32 cellular contexts compared by ENCODE assay signal in the genomic region with DNA sequence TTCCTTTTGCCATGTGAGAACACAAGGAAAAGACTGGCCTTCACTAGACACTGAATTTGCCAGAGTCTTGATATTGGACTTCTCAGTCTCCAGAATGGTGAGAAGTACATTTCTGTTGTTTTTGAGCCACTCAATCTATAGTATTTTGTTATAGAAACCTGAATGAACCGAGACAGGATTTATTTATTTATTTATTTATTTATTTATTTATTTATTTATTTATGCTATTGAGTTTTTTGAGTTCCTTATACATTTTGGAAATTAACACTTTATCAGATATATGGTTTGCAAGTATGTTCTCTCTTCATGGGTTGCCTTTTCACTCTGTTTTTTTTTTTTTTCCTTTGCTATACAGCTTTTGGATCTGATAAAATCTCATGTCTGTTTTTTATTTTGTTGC.
"Had no signal": no experiment of that assay in that cellular context is flagged by ENCODE, and none has a peak within 500 bp of the region (broad histone marks: within the 10 kb centered on the region; RNA-seq: fewer than 3 reads in every experiment).

No MANE protein-coding gene starts in this region.

- DNase-seq: activated effector memory CD4-positive, alpha-beta T cell treated with anti-CD3 and anti-CD28 coated beads, Interleukin-2, amount 50 U/mL, for 16 hours; activated effector memory CD4-positive, alpha-beta T cell treated with Interleukin-2 at 50 U/mL for 16 hours; activated gamma-delta T cell; activated gamma-delta T cell treated with Interleukin-2 at 50 U/mL for 16 hours; activated naive CD4-positive, alpha-beta T cell; activated naive CD4-positive, alpha-beta T cell treated with anti-CD3 and anti-CD28 coated beads for 36 hours; activated naive CD4-positive, alpha-beta T cell treated with anti-CD3 and anti-CD28 coated beads, Interleukin-2, amount 10 ng/mL, durations not matched to agents 7 days and 5 days; activated naive CD4-positive, alpha-beta T cell treated with anti-CD3 and anti-CD28 coated beads, Interleukin-2, amount 50 U/mL, for 16 hours; activated naive CD4-positive, alpha-beta T cell treated with Interleukin-2 at 50 U/mL for 16 hours; activated naive CD8-positive, alpha-beta T cell treated with anti-CD3 and anti-CD28 coated beads for 36 hours; activated naive CD8-positive, alpha-beta T cell treated with anti-CD3 and anti-CD28 coated beads, Interleukin-2, amount 10 ng/mL, durations not matched to agents 7 days and 5 days; activated naive CD8-positive, alpha-beta T cell treated with anti-CD3 and anti-CD28 coated beads, Interleukin-2, amount 50 U/mL, for 24 hours; activated T-cell treated with anti-CD3 and anti-CD28 coated beads, Interleukin-2, amount 50 U/mL, for 1 hour; activated T-cell treated with anti-CD3 and anti-CD28 coated beads, Interleukin-2, amount 50 U/mL, for 24 hours; activated T-cell treated with anti-CD3 and anti-CD28 coated beads, Interleukin-2, amount 50 U/mL, for 4 hours; activated T-cell treated with anti-CD3 and anti-CD28 coated beads, Interleukin-2, amount 50 U/mL, for 48 hours; activated T-cell treated with anti-CD3 and anti-CD28 coated beads, Interleukin-2, amount 50 U/mL, for 72 hours; adrenal gland; amniotic stem cell; amygdala; anterior cingulate cortex; aorta; body of pancreas; brain microvascular endothelial cell; caudate nucleus; central memory CD4-positive, alpha-beta T cell; cerebellar nuclear complex had no signal

- H3K27me3 ChIP-seq: adrenal gland, ascending aorta, body of pancreas, brain microvascular endothelial cell, breast epithelium, cardiac muscle cell had no signal

- H3K4me1 ChIP-seq: adrenal gland, ascending aorta, body of pancreas, breast epithelium had no signal

- ATAC-seq: activated naive CD4-positive, alpha-beta T cell treated with anti-CD3 and anti-CD28 coated beads, Interleukin-2, amount 50 U/mL, for 72 hours; activated naive CD8-positive, alpha-beta T cell treated with anti-CD3 and anti-CD28 coated beads, Interleukin-2, amount 50 U/mL, for 24 hours; activated T-cell treated with anti-CD3 and anti-CD28 coated beads, Interleukin-2, amount 50 U/mL, for 4 hours; activated T-cell treated with anti-CD3 and anti-CD28 coated beads, Interleukin-2, amount 50 U/mL, for 72 hours; activated T-helper 17 cell treated with anti-CD3 and anti-CD28 coated beads, Interleukin-2, amount 50 U/mL, for 72 hours; body of pancreas had no signal

- H3K9me3 ChIP-seq: adrenal gland, ascending aorta, body of pancreas, breast epithelium had no signal

- H3K4me3 ChIP-seq: adrenal gland, ascending aorta, body of pancreas, breast epithelium, cardiac muscle cell had no signal

- H3K27ac ChIP-seq: adrenal gland, ascending aorta, body of pancreas, brain microvascular endothelial cell, breast epithelium, cardiac muscle cell had no signal

- H3K36me3 ChIP-seq: adrenal gland, ascending aorta, brain microvascular endothelial cell, breast epithelium, cardiac muscle cell had no signal
